ENCODE assay signal across 9 cellular contexts in genomic region chr3:120198305-120198878, GRCh38.
DNase-seq lines count a peak whose midpoint lies in the region; TF ChIP-seq lines count a peak whose summit lies in the region.
"Had no signal": no experiment of that assay in that cellular context is flagged by ENCODE, and none has a peak within 500 bp of the region (broad histone marks: within the 10 kb centered on the region; RNA-seq: fewer than 3 reads in every experiment).

No MANE protein-coding gene starts in this region.

- no peak for TF ChIP-seq POLR2A in esophagus squamous epithelium (IDR thresholded peaks at IDR 0.05)

- peak; percentile 69 for DNase-seq in A172 (ENCODE audit: low spot score)
- DNase-seq in NCI-H524 treated with DMSO at 0.1 percent for 48 hours (lab: John Stamatoyannopoulos, UW), result peak; percentile 85
- DNase-seq in esophagus squamous epithelium (lab: John Stamatoyannopoulos, UW), result no peak
- no peak for DNase-seq in OCI-M2 (lab: John Stamatoyannopoulos, UW; ENCODE audit: unreplicated experiment)
- DNase-seq in DMS79 treated with DMSO at 0.1 percent for 48 hours (lab: John Stamatoyannopoulos, UW), result no peak
- DNase-seq in activated naive CD8-positive, alpha-beta T cell treated with anti-CD3 and anti-CD28 coated beads for 36 hours, result no peak
- DNase-seq in HuH-7 (ENCODE audit: low spot score), result no peak
- DNase-seq: glutamatergic neuron had no signal

- TF ChIP-seq CTCF in GM12874 (IDR thresholded peaks at IDR 0.05; ENCODE audit: insufficient read depth, low read depth, low read length), result 0 out of 2 replicates have a peak, but pooled peaks have one; percentile 7
- peak in 4 of 6 experiments; percentile 5 to 39 (median 18) for TF ChIP-seq CTCF in esophagus squamous epithelium (IDR thresholded peaks at IDR 0.05)

- H3K9me3 ChIP-seq in esophagus squamous epithelium, result no peaks in the 10 kb centered on the region

- H3K9me3 Mint-ChIP-seq in activated naive CD8-positive, alpha-beta T cell treated with anti-CD3 and anti-CD28 coated beads for 36 hours, result no peaks in the 10 kb centered on the region

- H3K27ac Mint-ChIP-seq in activated naive CD8-positive, alpha-beta T cell treated with anti-CD3 and anti-CD28 coated beads for 36 hours, result no peak overlapping the region

- H3K27me3 ChIP-seq in esophagus squamous epithelium, result no peaks in the 10 kb centered on the region

- no peaks in the 10 kb centered on the region for H3K27me3 Mint-ChIP-seq in activated naive CD8-positive, alpha-beta T cell treated with anti-CD3 and anti-CD28 coated beads for 36 hours

- no peak overlapping the region for H3K27ac ChIP-seq in esophagus squamous epithelium

- 55 to 62% methylated on average over 3 of the region's 3 CpGs for WGBS in esophagus squamous epithelium, 2 donors

- no peaks in the 10 kb centered on the region for H3K36me3 Mint-ChIP-seq in activated naive CD8-positive, alpha-beta T cell treated with anti-CD3 and anti-CD28 coated beads for 36 hours

- peaks cover 0 to 10% (median 5%) of the 10 kb centered on the region in 3 donors for H3K4me1 ChIP-seq in esophagus squamous epithelium

- no peaks in the 10 kb centered on the region for H3K4me1 Mint-ChIP-seq in activated naive CD8-positive, alpha-beta T cell treated with anti-CD3 and anti-CD28 coated beads for 36 hours

- H3K4me3 ChIP-seq in esophagus squamous epithelium, result no peak overlapping the region

- no peak overlapping the region for H3K4me3 Mint-ChIP-seq in activated naive CD8-positive, alpha-beta T cell treated with anti-CD3 and anti-CD28 coated beads for 36 hours

- H3K36me3 ChIP-seq in esophagus squamous epithelium, result no peaks in the 10 kb centered on the region

- intact Hi-C loops in esophagus squamous epithelium (cut with DNase I), result no loop called here

Comparison
In these comparisons a context has a peak if more than half of its experiments do, and no peak if none do; other contexts are left out.
1. DNase-seq: peak in A172 (single experiment) and NCI-H524 treated with DMSO at 0.1 percent for 48 hours (single experiment); none in esophagus squamous epithelium (single experiment), OCI-M2 (single experiment), DMS79 treated with DMSO at 0.1 percent for 48 hours (single experiment), activated naive CD8-positive, alpha-beta T cell treated with anti-CD3 and anti-CD28 coated beads for 36 hours (single experiment) and HuH-7 (single experiment).